Comparison of ENCODE assay signal across 25 cellular contexts in genomic region chr6:150439373-150439772, GRCh38.
DNase-seq lines count a peak whose midpoint lies in the region; ATAC-seq, FAIRE-seq and TF ChIP-seq lines count a peak whose summit lies in the region.
"Had no signal": no experiment of that assay in that cellular context is flagged by ENCODE, and none has a peak within 500 bp of the region (broad histone marks: within the 10 kb centered on the region; RNA-seq: fewer than 3 reads in every experiment).

No MANE protein-coding gene starts in this region.

- 56% methylated on average over 7 of the region's 8 CpGs for WGBS in GM12878 (ENCODE audit: insufficient coverage, insufficient replicate concordance, low lambda C conversion rate, missing lambda C conversion rate)
- 93 to 100% methylated on average over 2 to 8 of the region's 8 CpGs for WGBS in endodermal cell (ENCODE audit: insufficient coverage in 1 of 2, insufficient read length in 1 of 2), 2 experiments

- no peaks in the 10 kb centered on the region; the same call in 2 of the 3 replicates for H3K9me3 ChIP-seq in GM12878 (replicated peaks; ENCODE audit: control insufficient read depth, insufficient read depth, low read length)
- no peaks in the 10 kb centered on the region for H3K9me3 ChIP-seq in endodermal cell (ENCODE audit: control insufficient read depth, low read length)
- H3K9me3 ChIP-seq: A549, Caco-2 had no signal

- no peak overlapping the region for H3K27ac Mint-ChIP-seq in central memory CD8-positive, alpha-beta T cell (ENCODE audit: low read depth)
- H3K27ac Mint-ChIP-seq in memory B cell (no peak overlapping the region), progenitor cell of endocrine pancreas (no peak overlapping the region), endodermal cell (no peak overlapping the region)
- H3K27ac Mint-ChIP-seq: B cell; CD4-positive, alpha-beta T cell; CD8-positive, alpha-beta T cell had no signal

- peak; percentile 5 for DNase-seq in NOMO-1 treated with DMSO at 0.1 percent for 48 hours (lab: John Stamatoyannopoulos, UW; ENCODE audit: unreplicated experiment)
- DNase-seq in NOMO-1 (lab: John Stamatoyannopoulos, UW; ENCODE audit: unreplicated experiment in 2 of 2), result no peak
- DNase-seq in GM12878 (ENCODE audit: low read depth, low spot score), result no peak
- no peak for DNase-seq in central memory CD8-positive, alpha-beta T cell (ENCODE audit: low spot score in 2 of 2)
- DNase-seq in memory B cell (ENCODE audit: low spot score in 2 of 2), result no peak
- DNase-seq in progenitor cell of endocrine pancreas (ENCODE audit: low spot score, unreplicated experiment), result no peak
- DNase-seq in endodermal cell, result no peak
- DNase-seq: AML-193; Caco-2; Calu3; CD4-positive, alpha-beta T cell; CD8-positive, alpha-beta T cell; DMS79 treated with DMSO at 0.1 percent for 48 hours; EL; GF-D8 had no signal

- H3K9me3 Mint-ChIP-seq in central memory CD8-positive, alpha-beta T cell, result peaks cover 4% of the 10 kb centered on the region
- peaks cover 4% of the 10 kb centered on the region for H3K9me3 Mint-ChIP-seq in memory B cell
- H3K9me3 Mint-ChIP-seq in progenitor cell of endocrine pancreas (ENCODE audit: low read depth), result peaks cover 17% of the 10 kb centered on the region
- no peaks in the 10 kb centered on the region for H3K9me3 Mint-ChIP-seq in endodermal cell
- H3K9me3 Mint-ChIP-seq: CD8-positive, alpha-beta T cell had no signal

- FAIRE-seq in GM12878 (lab: Jason Lieb, UNC), result no peak
- FAIRE-seq: A549, D721Med, GM12892, GM18507, GM19239 had no signal

- POLR2A ChIA-PET in GM12878 (lab: Charles Lee), result no interaction called here

- CTCF ChIA-PET in GM12878 (lab: Yijun Ruan, JAX), result interaction anchor here (1.3 kb wide), 1 partner anchor 44 kb away, joined by 3 read pairs; no protein-coding TSS in a partner anchor

- no peak for TF ChIP-seq CTCF in GM12878 (IDR thresholded peaks at IDR 0.05 in 2 of 3, conservative IDR thresholded peaks at IDR 0.05 in 1 of 3; ENCODE audit: control insufficient read depth in 2 of 3, extremely low read depth in 1 of 3, insufficient read depth in 1 of 3, low read depth in 3 of 3, low read length in 3 of 3)
- no peak for TF ChIP-seq CTCF in progenitor cell of endocrine pancreas (IDR thresholded peaks at IDR 0.05; ENCODE audit: unreplicated experiment)
- no peak for TF ChIP-seq CTCF in endodermal cell (conservative IDR thresholded peaks at IDR 0.05)

- H3K9ac ChIP-seq in GM12878 (ENCODE audit: control insufficient read depth, insufficient read depth, low read length), result no peak overlapping the region
- no peak overlapping the region for H3K9ac ChIP-seq in endodermal cell (ENCODE audit: extremely low read depth, low read length, poor library complexity, severe bottlenecking)
- H3K9ac ChIP-seq: BLaER1 treated with 17β-estradiol and CSF1 and Interleukin-3, amounts not matched to agents 10 nM and 100 nM had no signal

- H3K4me1 Mint-ChIP-seq in central memory CD8-positive, alpha-beta T cell, result peaks cover 5% of the 10 kb centered on the region
- H3K4me1 Mint-ChIP-seq in memory B cell (peaks cover 6% of the 10 kb centered on the region), progenitor cell of endocrine pancreas (ENCODE audit: low read depth) (no peaks in the 10 kb centered on the region), endodermal cell (no peaks in the 10 kb centered on the region)
- H3K4me1 Mint-ChIP-seq: B cell had no signal

- no peaks in the 10 kb centered on the region for H4K20me1 ChIP-seq in GM12878 (ENCODE audit: control insufficient read depth, insufficient read depth)
- H4K20me1 ChIP-seq: BLaER1 treated with 17β-estradiol and CSF1 and Interleukin-3, amounts not matched to agents 10 nM and 100 nM had no signal

- no peaks in the 10 kb centered on the region for H3K79me2 ChIP-seq in GM12878 (ENCODE audit: control insufficient read depth, insufficient read depth, low read length)

- no peak overlapping the region for H3K27ac ChIP-seq in GM12878 (ENCODE audit: control insufficient read depth, insufficient read depth)
- no peak overlapping the region for H3K27ac ChIP-seq in endodermal cell (ENCODE audit: low read depth, low read length)
- H3K27ac ChIP-seq: 22Rv1; A549; BLaER1 treated with 17β-estradiol and CSF1 and Interleukin-3, amounts not matched to agents 10 nM and 100 nM; C4-2B had no signal

- in situ Hi-C loops in GM12878 (cut with MboI), result no loop called here

- no peak overlapping the region for H2AFZ ChIP-seq in GM12878 (ENCODE audit: control insufficient read depth, low read depth, low read length)

- no peak for TF ChIP-seq POLR2A in GM12878 (IDR thresholded peaks at IDR 0.05; ENCODE audit: low read depth, low read length)

- no peak overlapping the region for H3K4me3 Mint-ChIP-seq in central memory CD8-positive, alpha-beta T cell
- no peak overlapping the region for H3K4me3 Mint-ChIP-seq in memory B cell
- H3K4me3 Mint-ChIP-seq in progenitor cell of endocrine pancreas (ENCODE audit: low read depth), result no peak overlapping the region
- H3K4me3 Mint-ChIP-seq in endodermal cell, result no peak overlapping the region
- H3K4me3 Mint-ChIP-seq: B cell; CD4-positive, alpha-beta T cell; CD8-positive, alpha-beta T cell had no signal

- intact Hi-C loops in GM12878 (cut with micrococcal nuclease; ENCODE audit: unreplicated experiment), result no loop called here

- no peaks in the 10 kb centered on the region for H3K36me3 Mint-ChIP-seq in central memory CD8-positive, alpha-beta T cell (ENCODE audit: insufficient read depth)
- H3K36me3 Mint-ChIP-seq in memory B cell (no peaks in the 10 kb centered on the region), progenitor cell of endocrine pancreas (ENCODE audit: insufficient read depth) (no peaks in the 10 kb centered on the region), endodermal cell (ENCODE audit: low read depth) (no peaks in the 10 kb centered on the region)
- H3K36me3 Mint-ChIP-seq: CD8-positive, alpha-beta T cell had no signal

- H3K4me2 ChIP-seq in GM12878 (ENCODE audit: control insufficient read depth, insufficient read depth), result no peak overlapping the region
- H3K4me2 ChIP-seq: A549; BLaER1 treated with 17β-estradiol and CSF1 and Interleukin-3, amounts not matched to agents 10 nM and 100 nM had no signal

- SMC1A ChIA-PET in GM12878 (lab: Charles Lee; ENCODE audit: uncharacterized antibody, unreplicated experiment), result no interaction called here

- H3K27me3 ChIP-seq in GM12878 (replicated peaks in 1 of 2; ENCODE audit: control insufficient read depth in 2 of 2, insufficient read depth in 2 of 2, low read length in 1 of 2) (no peaks in the 10 kb centered on the region; a peak in 2 of 4 replicates), endodermal cell (ENCODE audit: control insufficient read depth, insufficient read depth, low read length, poor library complexity, severe bottlenecking) (no peaks in the 10 kb centered on the region)
- H3K27me3 ChIP-seq: BLaER1 treated with 17β-estradiol and CSF1 and Interleukin-3, amounts not matched to agents 10 nM and 100 nM had no signal

- H3K4me3 ChIP-seq in GM12878 (no peak overlapping the region), endodermal cell (ENCODE audit: low read length) (no peak overlapping the region)
- H3K4me3 ChIP-seq: A549; BLaER1 treated with 17β-estradiol and CSF1 and Interleukin-3, amounts not matched to agents 10 nM and 100 nM had no signal

- no peak for TF ChIP-seq EP300 in GM12878 (IDR thresholded peaks at IDR 0.05; ENCODE audit: borderline replicate concordance in 1 of 2, control insufficient read depth in 1 of 2, low read depth in 2 of 2, low read length in 2 of 2)

- no peaks in the 10 kb centered on the region for H3K4me1 ChIP-seq in GM12878 (ENCODE audit: control insufficient read depth, insufficient read depth, low read length)
- no peaks in the 10 kb centered on the region for H3K4me1 ChIP-seq in endodermal cell (ENCODE audit: control insufficient read depth, insufficient read depth, low read length)
- H3K4me1 ChIP-seq: A549; BLaER1 treated with 17β-estradiol and CSF1 and Interleukin-3, amounts not matched to agents 10 nM and 100 nM; Caco-2 had no signal

- ATAC-seq in GM12878 (no peak), memory B cell (ENCODE audit: low read depth) (peak; percentile 38), GM21390 (IDR thresholded peaks at IDR 0.05; ENCODE audit: unreplicated experiment) (no peak)
- peak; percentile 62 for ATAC-seq in central memory CD8-positive, alpha-beta T cell (replicated peaks; ENCODE audit: extremely low read depth, poor library complexity, severe bottlenecking)
- ATAC-seq: A549; CD8-positive, alpha-beta T cell had no signal

- TF ChIP-seq RAD21 in GM12878 (IDR thresholded peaks at IDR 0.05; ENCODE audit: insufficient read depth, low read depth, low read length), result no peak

- RAD21 ChIA-PET in GM12878 (lab: Charles Lee; ENCODE audit: unreplicated experiment), result no interaction called here

- H3K27me3 Mint-ChIP-seq in central memory CD8-positive, alpha-beta T cell, result peaks cover 5% of the 10 kb centered on the region
- no peaks in the 10 kb centered on the region for H3K27me3 Mint-ChIP-seq in memory B cell
- H3K27me3 Mint-ChIP-seq in progenitor cell of endocrine pancreas, result peaks cover 4% of the 10 kb centered on the region
- no peaks in the 10 kb centered on the region for H3K27me3 Mint-ChIP-seq in endodermal cell (ENCODE audit: insufficient read depth)

- H3K36me3 ChIP-seq in GM12878 (ENCODE audit: control insufficient read depth in 2 of 2, insufficient read depth in 2 of 2, low read length in 1 of 2) (no peaks in the 10 kb centered on the region), endodermal cell (ENCODE audit: control insufficient read depth, insufficient read depth, low read length) (no peaks in the 10 kb centered on the region)
- H3K36me3 ChIP-seq: BLaER1 treated with 17β-estradiol and CSF1 and Interleukin-3, amounts not matched to agents 10 nM and 100 nM had no signal

- BruUV-seq in GM12878 (replicated peaks; lab: Mats Ljungman, UMichigan), result no TSS peak

TF ChIP-seq in GM12878, 131 proteins besides CTCF, POLR2A, EP300 and RAD21:
- no peak for TF ChIP-seq CHD4 (IDR thresholded peaks at IDR 0.05)
- no peak for TF ChIP-seq GABPA (IDR thresholded peaks at IDR 0.05; ENCODE audit: low read depth)
- TF ChIP-seq SPI1 (IDR thresholded peaks at IDR 0.05; ENCODE audit: borderline replicate concordance, insufficient read depth, low read depth, low read length), result peak; percentile 25; the same call in 1 of the 2 replicates

Comparison
In these comparisons a context has a peak if more than half of its experiments do, and no peak if none do; other contexts are left out.
1. ATAC-seq: peak in central memory CD8-positive, alpha-beta T cell (single experiment) and memory B cell (single experiment); none in GM12878 (single experiment) and GM21390 (single experiment).